15 cellular contexts compared by ENCODE assay signal in genomic region chr1:91091812-91092211, GRCh38.
DNase-seq lines count a peak whose midpoint lies in the region; ATAC-seq and TF ChIP-seq lines count a peak whose summit lies in the region.
"Had no signal": no experiment of that assay in that cellular context is flagged by ENCODE, and none has a peak within 500 bp of the region (broad histone marks: within the 10 kb centered on the region; RNA-seq: fewer than 3 reads in every experiment).

No MANE protein-coding gene starts in this region.

- H3K27me3 ChIP-seq in HCT116 (ENCODE audit: insufficient read depth, low read length) (no peaks in the 10 kb centered on the region), parathyroid adenoma (ENCODE audit: control insufficient read depth, insufficient read depth, low read length) (no peaks in the 10 kb centered on the region), GM23338 (ENCODE audit: insufficient read depth) (no peaks in the 10 kb centered on the region)
- H3K27me3 ChIP-seq: MG63 had no signal

- H3K36me3 ChIP-seq in HCT116 (ENCODE audit: control insufficient read depth in 1 of 2, insufficient read depth in 2 of 2, low read length in 2 of 2) (no peaks in the 10 kb centered on the region), parathyroid adenoma (ENCODE audit: control insufficient read depth, insufficient read depth, low read length) (no peaks in the 10 kb centered on the region), GM23338 (ENCODE audit: insufficient read depth) (peaks cover 8% of the 10 kb centered on the region; the same call in 1 of the 2 replicates)
- H3K36me3 ChIP-seq: MG63 had no signal

- TF ChIP-seq CTCF in HCT116 (IDR thresholded peaks at IDR 0.05 in 2 of 3, conservative IDR thresholded peaks at IDR 0.05 in 1 of 3; ENCODE audit: borderline replicate concordance in 1 of 3, insufficient read depth in 1 of 3, low read depth in 2 of 3, low read length in 2 of 3) (no peak), parathyroid adenoma (IDR thresholded peaks at IDR 0.05) (no peak), GM23338 (conservative IDR thresholded peaks at IDR 0.05; ENCODE audit: low read depth in 2 of 2) (no peak)

- H3K4me3 ChIP-seq in HCT116 (replicated peaks in 1 of 2; ENCODE audit: low read depth in 1 of 2, low read length in 2 of 2) = no peak overlapping the region
- H3K4me3 ChIP-seq in parathyroid adenoma (ENCODE audit: low read depth, low read length) = no peak overlapping the region
- no peak overlapping the region for H3K4me3 ChIP-seq in GM23338
- H3K4me3 ChIP-seq: MG63 had no signal

- H3K4me3 Mint-ChIP-seq in GM23338 = no peak overlapping the region
- H3K4me3 Mint-ChIP-seq: activated naive CD8-positive, alpha-beta T cell; CD4-positive, CD25-positive, alpha-beta regulatory T cell; H9; nephron had no signal

- H4K20me1 ChIP-seq in HCT116 (ENCODE audit: insufficient read depth) (no peaks in the 10 kb centered on the region), GM23338 (replicated peaks; ENCODE audit: insufficient read depth) (no peaks in the 10 kb centered on the region)

- no peak overlapping the region for H3K9ac ChIP-seq in HCT116 (ENCODE audit: low read length)
- H3K9ac ChIP-seq in parathyroid adenoma = no peak overlapping the region

- peaks cover 6% of the 10 kb centered on the region for H3K27me3 Mint-ChIP-seq in GM23338 (ENCODE audit: insufficient read depth, low read depth, poor library complexity)
- H3K27me3 Mint-ChIP-seq: CD4-positive, CD25-positive, alpha-beta regulatory T cell had no signal

- H3K27ac Mint-ChIP-seq in GM23338 = no peak overlapping the region
- H3K27ac Mint-ChIP-seq: activated naive CD8-positive, alpha-beta T cell; CD4-positive, CD25-positive, alpha-beta regulatory T cell had no signal

- intact Hi-C loops in HCT116 (cut with micrococcal nuclease) = no loop called here

- H3K9me3 Mint-ChIP-seq in GM23338 = peaks cover 41% of the 10 kb centered on the region

- peaks cover 14% of the 10 kb centered on the region for H3K4me1 Mint-ChIP-seq in GM23338
- H3K4me1 Mint-ChIP-seq: CD4-positive, CD25-positive, alpha-beta regulatory T cell; nephron had no signal

- POLR2A ChIA-PET in HCT116 (lab: Charles Lee) = interaction anchor here (0.6 kb wide), 1 partner anchor 16 kb away, joined by 3 read pairs; no protein-coding TSS in a partner anchor

- no TSS peak for BruUV-seq in HCT116 (replicated peaks; lab: Mats Ljungman, UMichigan)

- CTCF ChIA-PET in HCT116 (lab: Charles Lee) = no interaction called here

- DNase-seq in HCT116 (ENCODE audit: low read depth, low spot score) = no peak
- DNase-seq in NCI-H2196 (lab: John Stamatoyannopoulos, UW; ENCODE audit: unreplicated experiment) = peak; percentile 87
- DNase-seq in dermis blood vessel endothelial cell = peak; percentile 69
- DNase-seq in GM19240 (ENCODE audit: insufficient read length, low spot score) = no peak
- DNase-seq in GM23338 (ENCODE audit: low spot score) = no peak
- DNase-seq in Ammon's horn (ENCODE audit: low spot score) = no peak
- DNase-seq: CD4-positive, CD25-positive, alpha-beta regulatory T cell; erythroblast; H9; left ventricle myocardium superior; MG63; SHP77 had no signal

- H3K9me3 ChIP-seq in HCT116 (ENCODE audit: control insufficient read depth in 1 of 2, insufficient read depth in 1 of 2, low read depth in 1 of 2, low read length in 2 of 2) = no peaks in the 10 kb centered on the region
- H3K9me3 ChIP-seq in parathyroid adenoma (ENCODE audit: control insufficient read depth, low read length) = no peaks in the 10 kb centered on the region
- H3K9me3 ChIP-seq: MG63 had no signal

- peaks cover 28% of the 10 kb centered on the region; the same call in 2 of the 3 replicates for H3K36me3 Mint-ChIP-seq in GM23338 (ENCODE audit: low read depth)
- H3K36me3 Mint-ChIP-seq: CD4-positive, CD25-positive, alpha-beta regulatory T cell had no signal

- peak overlapping the region; percentile 27; the same call in 1 of the 2 replicates for H3K4me2 ChIP-seq in HCT116 (ENCODE audit: low read length)
- H3K4me2 ChIP-seq in parathyroid adenoma (ENCODE audit: low read length) = peak overlapping the region; percentile 54
- H3K4me2 ChIP-seq in GM23338 = no peak overlapping the region

- no peak for ATAC-seq in HCT116
- ATAC-seq in GM23338 = no peak
- ATAC-seq: left ventricle myocardium superior had no signal

- no peaks in the 10 kb centered on the region for H3K79me2 ChIP-seq in HCT116 (ENCODE audit: insufficient read depth, low read length)
- no peaks in the 10 kb centered on the region for H3K79me2 ChIP-seq in parathyroid adenoma
- H3K79me2 ChIP-seq in GM23338 (replicated peaks; ENCODE audit: insufficient read depth) = no peaks in the 10 kb centered on the region

- no peak overlapping the region for H2AFZ ChIP-seq in HCT116 (ENCODE audit: low read depth, low read length, poor library complexity, severe bottlenecking)
- peak overlapping the region; percentile 42 for H2AFZ ChIP-seq in parathyroid adenoma
- H2AFZ ChIP-seq in GM23338 = no peak overlapping the region; the same call in 1 of the 2 replicates

- no peaks in the 10 kb centered on the region for H3K9me2 ChIP-seq in HCT116 (ENCODE audit: insufficient read depth)
- no peaks in the 10 kb centered on the region; the same call in 1 of the 2 replicates for H3K9me2 ChIP-seq in GM23338 (ENCODE audit: insufficient read depth)

- no peaks in the 10 kb centered on the region for H3F3A ChIP-seq in GM23338 (replicated peaks; ENCODE audit: low read depth)

- peaks cover 3 to 10% of the 10 kb centered on the region in 2 experiments; a peak in 3 of 4 replicates for H3K4me1 ChIP-seq in HCT116 (ENCODE audit: control insufficient read depth in 1 of 2, insufficient read depth in 2 of 2, low read length in 2 of 2)
- H3K4me1 ChIP-seq in parathyroid adenoma = peaks cover 2% of the 10 kb centered on the region
- H3K4me1 ChIP-seq in GM23338 (ENCODE audit: insufficient read depth) = peaks cover 14% of the 10 kb centered on the region

- TF ChIP-seq RAD21 in HCT116 (IDR thresholded peaks at IDR 0.05; ENCODE audit: low read depth) = no peak

- RAD21 ChIA-PET in HCT116 (lab: Charles Lee; ENCODE audit: low non-redundant PET in 1 of 2, low total read pairs in 2 of 2, uncharacterized antibody in 2 of 2, unreplicated experiment in 2 of 2) = interaction anchor here in 1 of 2 experiments (0.5 kb wide), 1 partner anchor 104 kb away, joined by 3 read pairs; no protein-coding TSS in a partner anchor

- no peak for TF ChIP-seq POLR2A in HCT116 (IDR thresholded peaks at IDR 0.05; ENCODE audit: borderline replicate concordance, extremely low read depth, insufficient read depth, insufficient read length)

- H3K27ac ChIP-seq in HCT116 (ENCODE audit: low read depth, low read length) = no peak overlapping the region
- no peak overlapping the region for H3K27ac ChIP-seq in parathyroid adenoma
- no peak overlapping the region for H3K27ac ChIP-seq in GM23338 (ENCODE audit: low read depth)

TF ChIP-seq in HCT116, 20 proteins besides CTCF, POLR2A, EP300 and RAD21 (continues in another document):
- TF ChIP-seq FOSL1 (IDR thresholded peaks at IDR 0.05; ENCODE audit: low read depth) = no peak
- TF ChIP-seq, protein P1, sequence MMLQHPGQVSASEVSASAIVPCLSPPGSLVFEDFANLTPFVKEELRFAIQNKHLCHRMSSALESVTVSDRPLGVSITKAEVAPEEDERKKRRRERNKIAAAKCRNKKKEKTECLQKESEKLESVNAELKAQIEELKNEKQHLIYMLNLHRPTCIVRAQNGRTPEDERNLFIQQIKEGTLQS (IDR thresholded peaks at IDR 0.05) = no peak
- no peak for TF ChIP-seq CBX3 (IDR thresholded peaks at IDR 0.05; ENCODE audit: low read depth)
- no peak for TF ChIP-seq ZFX (IDR thresholded peaks at IDR 0.05)
- TF ChIP-seq SP1 (IDR thresholded peaks at IDR 0.05; ENCODE audit: low read depth) = no peak

TF ChIP-seq in GM23338, 12 proteins besides CTCF, POLR2A, EP300 and RAD21:
- no peak for TF ChIP-seq EZH2 (IDR thresholded peaks at IDR 0.05; ENCODE audit: low read depth, unreplicated experiment)
- TF ChIP-seq ZNF331 (CRISPR knock-in tag; IDR thresholded peaks at IDR 0.05; ENCODE audit: low read depth) = no peak
- TF ChIP-seq JUNB (IDR thresholded peaks at IDR 0.05; ENCODE audit: unreplicated experiment) = no peak
- TF ChIP-seq CREB1 (CRISPR knock-in tag; IDR thresholded peaks at IDR 0.05; ENCODE audit: low read depth) = no peak

Comparison
In these comparisons a context has a peak if more than half of its experiments do, and no peak if none do; other contexts are left out.
1. DNase-seq: peak in NCI-H2196 (single experiment) and dermis blood vessel endothelial cell (single experiment); none in HCT116 (single experiment), GM19240 (single experiment), GM23338 (single experiment) and Ammon's horn (single experiment).